22 cellular contexts compared by ENCODE assay signal in the genomic region with DNA sequence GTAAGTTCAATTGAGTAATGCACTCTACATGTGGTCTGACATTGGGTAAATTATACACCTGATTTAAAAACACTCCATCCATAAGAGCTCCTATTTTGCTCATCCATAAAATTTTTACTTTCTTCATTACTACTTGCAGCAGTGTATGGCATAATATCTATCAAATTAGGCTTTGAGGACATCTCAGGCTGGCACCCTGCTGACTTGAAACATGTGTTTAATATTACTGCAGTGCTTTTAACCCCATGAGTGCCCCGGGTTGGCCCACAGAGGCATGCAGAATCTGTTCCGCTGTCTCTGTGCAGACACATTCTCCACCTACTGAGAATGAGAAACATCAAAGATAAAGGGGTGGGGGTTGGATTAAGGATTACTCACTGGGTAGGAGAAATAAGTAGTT.
DNase-seq lines count a peak whose midpoint lies in the region; ATAC-seq and TF ChIP-seq lines count a peak whose summit lies in the region.
"Had no signal": no experiment of that assay in that cellular context is flagged by ENCODE, and none has a peak within 500 bp of the region (broad histone marks: within the 10 kb centered on the region; RNA-seq: fewer than 3 reads in every experiment).

No MANE protein-coding gene starts in this region.

- TF ChIP-seq CTCF in transverse colon (IDR thresholded peaks at IDR 0.05) = no peak

- no peaks in the 10 kb centered on the region for H3K36me3 ChIP-seq in transverse colon

- DNase-seq in NCI-H2107 treated with DMSO at 0.1 percent for 48 hours (lab: John Stamatoyannopoulos, UW; ENCODE audit: unreplicated experiment) = peak; percentile 83
- DNase-seq in NCI-H2107 (lab: John Stamatoyannopoulos, UW) = no peak
- peak; percentile 83 for DNase-seq in NCI-H146 treated with DMSO at 0.1 percent for 48 hours (lab: John Stamatoyannopoulos, UW; ENCODE audit: unreplicated experiment)
- peak; percentile 49 for DNase-seq in NCI-H524 treated with DMSO at 0.1 percent for 48 hours (lab: John Stamatoyannopoulos, UW)
- peak; percentile 20 for DNase-seq in retina
- no peak for DNase-seq in NCI-H1930 (lab: John Stamatoyannopoulos, UW)
- no peak for DNase-seq in transverse colon
- DNase-seq: 8988T; AML-193; CD8-positive, alpha-beta memory T cell; EL; GF-D8; KG1; NCI-H1092 treated with DMSO at 0.1 percent for 48 hours; NCI-H2029 treated with DMSO at 0.1 percent for 48 hours; NCI-H510A; SIG-M5; T-helper 1 cell had no signal

- H3K4me3 ChIP-seq in transverse colon = no peak overlapping the region

- TF ChIP-seq EP300 in transverse colon (IDR thresholded peaks at IDR 0.05; ENCODE audit: low read depth) = no peak

- no peaks in the 10 kb centered on the region for H3K9me3 ChIP-seq in transverse colon

- intact Hi-C loops in transverse colon (cut with DNase I; ENCODE audit: low total_unique reads) = no loop called here

- no peak for ATAC-seq in HG02623 (IDR thresholded peaks at IDR 0.05; ENCODE audit: unreplicated experiment)
- ATAC-seq: HCT116, Panc1 had no signal

- in situ Hi-C loops in transverse colon (cut with MboI; ENCODE audit: low pct_ligation_motif_present in 1 of 4, low pct_unique_long_range_greater_than_20kb in 1 of 4, low sequenced_read_pairs in 3 of 4) = no loop called here

- H3K27me3 ChIP-seq in transverse colon = no peaks in the 10 kb centered on the region

- TF ChIP-seq POLR2A in transverse colon (IDR thresholded peaks at IDR 0.05) = no peak

- H3K4me1 ChIP-seq in transverse colon = no peaks in the 10 kb centered on the region

- no peak overlapping the region for H3K27ac ChIP-seq in transverse colon
- H3K27ac ChIP-seq: C4-2B had no signal

- 72% methylated on average over 2 of the region's 2 CpGs; no CpG with 5 or more reads in 1 of the 2 donors for WGBS in transverse colon (ENCODE audit: low coverage in 1 of 2), 2 donors

Comparison
In these comparisons a context has a peak if more than half of its experiments do, and no peak if none do; other contexts are left out.
1. DNase-seq: peak in NCI-H2107 treated with DMSO at 0.1 percent for 48 hours (single experiment), NCI-H146 treated with DMSO at 0.1 percent for 48 hours (single experiment), NCI-H524 treated with DMSO at 0.1 percent for 48 hours (single experiment) and retina (single experiment); none in NCI-H2107 (single experiment), NCI-H1930 (0 of 2) and transverse colon (single experiment).